ENCODE assay signal across 8 cellular contexts in the genomic region with DNA sequence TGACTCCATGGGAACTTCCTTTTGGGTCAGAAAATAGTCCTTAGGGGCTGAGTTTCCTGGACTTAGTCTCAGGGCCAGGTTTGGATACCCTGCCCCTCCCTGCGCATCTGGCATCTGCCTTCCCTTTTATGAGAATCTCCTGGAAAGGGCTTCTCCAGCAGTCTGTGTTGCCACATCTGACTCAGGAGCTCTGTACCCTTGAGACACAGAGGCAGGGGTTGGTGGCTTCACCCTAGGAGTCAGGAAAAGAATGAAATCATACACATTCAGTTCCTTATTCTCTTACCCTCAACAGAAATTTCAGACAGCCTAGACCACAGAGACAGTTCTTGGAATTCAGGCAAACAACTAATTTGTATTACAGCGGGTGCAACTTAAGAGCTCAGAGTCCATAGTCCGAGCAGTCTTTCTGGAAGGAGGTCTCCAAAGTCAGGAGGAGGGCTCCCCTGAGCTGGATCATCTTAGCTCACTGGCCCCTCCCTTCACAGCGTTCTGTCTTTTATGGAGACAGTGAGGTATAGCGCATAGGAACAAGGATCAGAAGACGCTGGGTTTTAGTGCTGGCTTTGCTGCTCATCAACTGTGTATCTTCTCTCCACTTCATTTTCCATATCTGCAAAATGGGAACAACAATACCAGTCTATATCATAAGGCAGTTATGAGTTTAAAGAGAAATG. TPM values are rescaled to one million over a fixed set of nuclear protein-coding genes. Genes with fewer than 3 reads are reported as not detected.
DNase-seq lines count a peak whose midpoint lies in the region; ATAC-seq and TF ChIP-seq lines count a peak whose summit lies in the region.

No MANE protein-coding gene starts in this region.

- H3K9me3 ChIP-seq in ascending aorta = no peaks in the 10 kb centered on the region
- H3K9me3 ChIP-seq in left lung = no peaks in the 10 kb centered on the region
- no peaks in the 10 kb centered on the region for H3K9me3 ChIP-seq in upper lobe of right lung

- intact Hi-C loops in ascending aorta (cut with DNase I) = loop anchor here (5.0 kb wide), 1 partner anchor 89 kb away; the partner anchor contains the start of gene VCL
- intact Hi-C loops in left lung (cut with DNase I) = no loop called here
- intact Hi-C loops in upper lobe of right lung (cut with DNase I) = no loop called here

- H3K36me3 ChIP-seq in ascending aorta (no peaks in the 10 kb centered on the region), left lung (no peaks in the 10 kb centered on the region), upper lobe of right lung (no peaks in the 10 kb centered on the region)

- CTCF ChIA-PET in activated naive CD4-positive, alpha-beta T cell treated with anti-CD3 and anti-CD28 coated beads, Interleukin-2, amount 10 ng/mL, durations not matched to agents 7 days and 5 days (lab: Charles Lee) = interaction anchor here (0.7 to 2.9 kb wide), 3 partner anchors 9 to 866 kb away, joined by 3 to 13 read pairs (median 4); no protein-coding TSS in a partner anchor

- peaks cover 86% of the 10 kb centered on the region for H3K27me3 Mint-ChIP-seq in activated naive CD4-positive, alpha-beta T cell treated with anti-CD3 and anti-CD28 coated beads, Interleukin-2, amount 10 ng/mL, durations not matched to agents 7 days and 5 days
- peaks cover 35% of the 10 kb centered on the region for H3K27me3 Mint-ChIP-seq in mesothelial cell of epicardium (ENCODE audit: low read depth)

- H3K4me1 Mint-ChIP-seq in activated naive CD4-positive, alpha-beta T cell treated with anti-CD3 and anti-CD28 coated beads, Interleukin-2, amount 10 ng/mL, durations not matched to agents 7 days and 5 days = peaks cover 46% of the 10 kb centered on the region
- H3K4me1 Mint-ChIP-seq in mesothelial cell of epicardium = peaks cover 28% of the 10 kb centered on the region

- no peak for TF ChIP-seq CTCF in ascending aorta (IDR thresholded peaks at IDR 0.05)
- TF ChIP-seq CTCF in left lung (IDR thresholded peaks at IDR 0.05) = no peak
- TF ChIP-seq CTCF in upper lobe of right lung (IDR thresholded peaks at IDR 0.05) = no peak
- TF ChIP-seq CTCF in mesothelial cell of epicardium (IDR thresholded peaks at IDR 0.05; ENCODE audit: unreplicated experiment) = no peak

- no peaks in the 10 kb centered on the region for H3K27me3 ChIP-seq in ascending aorta
- peaks cover 0 to 26% of the 10 kb centered on the region in 2 donors for H3K27me3 ChIP-seq in left lung
- peaks cover 5% of the 10 kb centered on the region for H3K27me3 ChIP-seq in upper lobe of right lung

- H3K4me3 ChIP-seq in ascending aorta (no peak overlapping the region), left lung (no peak overlapping the region), upper lobe of right lung (no peak overlapping the region)

- no peaks in the 10 kb centered on the region for H3K36me3 Mint-ChIP-seq in activated naive CD4-positive, alpha-beta T cell treated with anti-CD3 and anti-CD28 coated beads, Interleukin-2, amount 10 ng/mL, durations not matched to agents 7 days and 5 days
- H3K36me3 Mint-ChIP-seq in mesothelial cell of epicardium = no peaks in the 10 kb centered on the region

- ATAC-seq in left lung (peak; percentile 23), upper lobe of right lung (peak; percentile 52), SK-N-SH treated with all-trans-retinoic acid at 6 μM for 48 hours (no peak)

- H3K27ac Mint-ChIP-seq in activated naive CD4-positive, alpha-beta T cell treated with anti-CD3 and anti-CD28 coated beads, Interleukin-2, amount 10 ng/mL, durations not matched to agents 7 days and 5 days = no peak overlapping the region
- H3K27ac Mint-ChIP-seq in mesothelial cell of epicardium = no peak overlapping the region

- peak overlapping the region; percentile 21 for H3K4me3 Mint-ChIP-seq in activated naive CD4-positive, alpha-beta T cell treated with anti-CD3 and anti-CD28 coated beads, Interleukin-2, amount 10 ng/mL, durations not matched to agents 7 days and 5 days
- no peak overlapping the region for H3K4me3 Mint-ChIP-seq in mesothelial cell of epicardium

- H3K9me3 Mint-ChIP-seq in activated naive CD4-positive, alpha-beta T cell treated with anti-CD3 and anti-CD28 coated beads, Interleukin-2, amount 10 ng/mL, durations not matched to agents 7 days and 5 days = no peaks in the 10 kb centered on the region
- H3K9me3 Mint-ChIP-seq in mesothelial cell of epicardium = no peaks in the 10 kb centered on the region

- H3K4me1 ChIP-seq in ascending aorta (peaks cover 0 to 35% of the 10 kb centered on the region in 2 donors), left lung (peaks cover 34 to 77% of the 10 kb centered on the region in 2 donors), upper lobe of right lung (peaks cover 43% of the 10 kb centered on the region)

- H3K27ac ChIP-seq in ascending aorta (peak overlapping the region; percentile 81 to 85), left lung (peak overlapping the region; percentile 85 to 86), upper lobe of right lung (peak overlapping the region; percentile 72)

- no peak for DNase-seq in activated naive CD4-positive, alpha-beta T cell treated with anti-CD3 and anti-CD28 coated beads, Interleukin-2, amount 10 ng/mL, durations not matched to agents 7 days and 5 days
- DNase-seq in activated naive CD4-positive, alpha-beta T cell (lab: John Stamatoyannopoulos, UW) = no peak
- DNase-seq in ascending aorta (ENCODE audit: low spot score in 2 of 2) (peak; percentile 56 to 84), left lung (peak in 1 of 2 donors; percentile 76), upper lobe of right lung (no peak), mesothelial cell of epicardium (ENCODE audit: low spot score in 2 of 2, unreplicated experiment in 2 of 2) (no peak)
- DNase-seq in activated CD4-positive, alpha-beta T cell treated with anti-CD3 and anti-CD28 coated beads for 48 hours = no peak

TF ChIP-seq in SK-N-SH treated with all-trans-retinoic acid at 6 μM for 48 hours, 23 proteins besides CTCF, POLR2A, EP300 and RAD21 (continues in another document):
- TF ChIP-seq TOX (CRISPR knock-in tag; IDR thresholded peaks at IDR 0.05; ENCODE audit: borderline replicate concordance) (no peak), OSR1 (CRISPR knock-in tag; IDR thresholded peaks at IDR 0.05) (no peak), ISL1 (CRISPR knock-in tag; IDR thresholded peaks at IDR 0.05) (no peak), BACH2 (CRISPR knock-in tag; IDR thresholded peaks at IDR 0.05; ENCODE audit: borderline replicate concordance) (no peak), ARNTL (CRISPR knock-in tag; IDR thresholded peaks at IDR 0.05; ENCODE audit: borderline replicate concordance, low read depth) (no peak), PPARA (CRISPR knock-in tag; IDR thresholded peaks at IDR 0.05; ENCODE audit: borderline replicate concordance) (no peak), TCF4 (CRISPR knock-in tag; IDR thresholded peaks at IDR 0.05; ENCODE audit: borderline replicate concordance) (no peak), ZC3H10 (CRISPR knock-in tag; IDR thresholded peaks at IDR 0.05) (no peak)
- TF ChIP-seq, protein P1, sequence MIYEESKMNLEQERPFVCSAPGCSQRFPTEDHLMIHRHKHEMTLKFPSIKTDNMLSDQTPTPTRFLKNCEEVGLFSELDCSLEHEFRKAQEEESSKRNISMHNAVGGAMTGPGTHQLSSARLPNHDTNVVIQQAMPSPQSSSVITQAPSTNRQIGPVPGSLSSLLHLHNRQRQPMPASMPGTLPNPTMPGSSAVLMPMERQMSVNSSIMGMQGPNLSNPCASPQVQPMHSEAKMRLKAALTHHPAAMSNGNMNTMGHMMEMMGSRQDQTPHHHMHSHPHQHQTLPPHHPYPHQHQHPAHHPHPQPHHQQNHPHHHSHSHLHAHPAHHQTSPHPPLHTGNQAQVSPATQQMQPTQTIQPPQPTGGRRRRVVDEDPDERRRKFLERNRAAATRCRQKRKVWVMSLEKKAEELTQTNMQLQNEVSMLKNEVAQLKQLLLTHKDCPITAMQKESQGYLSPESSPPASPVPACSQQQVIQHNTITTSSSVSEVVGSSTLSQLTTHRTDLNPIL (CRISPR knock-in tag; IDR thresholded peaks at IDR 0.05; ENCODE audit: low read depth) = no peak
- TF ChIP-seq, protein P2, sequence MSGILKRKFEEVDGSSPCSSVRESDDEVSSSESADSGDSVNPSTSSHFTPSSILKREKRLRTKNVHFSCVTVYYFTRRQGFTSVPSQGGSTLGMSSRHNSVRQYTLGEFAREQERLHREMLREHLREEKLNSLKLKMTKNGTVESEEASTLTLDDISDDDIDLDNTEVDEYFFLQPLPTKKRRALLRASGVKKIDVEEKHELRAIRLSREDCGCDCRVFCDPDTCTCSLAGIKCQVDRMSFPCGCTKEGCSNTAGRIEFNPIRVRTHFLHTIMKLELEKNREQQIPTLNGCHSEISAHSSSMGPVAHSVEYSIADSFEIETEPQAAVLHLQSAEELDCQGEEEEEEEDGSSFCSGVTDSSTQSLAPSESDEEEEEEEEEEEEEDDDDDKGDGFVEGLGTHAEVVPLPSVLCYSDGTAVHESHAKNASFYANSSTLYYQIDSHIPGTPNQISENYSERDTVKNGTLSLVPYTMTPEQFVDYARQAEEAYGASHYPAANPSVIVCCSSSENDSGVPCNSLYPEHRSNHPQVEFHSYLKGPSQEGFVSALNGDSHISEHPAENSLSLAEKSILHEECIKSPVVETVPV (CRISPR knock-in tag; IDR thresholded peaks at IDR 0.05) = no peak

RNA-seq across cellular contexts. Expression of gene PLAU, which starts 3.0 kb away (rescaled TPM):
- 1.5 TPM for total RNA-seq in ascending aorta
- 10 to 100 TPM; 26.6 to 29.0 TPM for total RNA-seq in left lung
- total RNA-seq in upper lobe of right lung = 16.8 TPM
- 3.4 to 5.1 TPM (median 4.7 TPM) in 3 replicates for total RNA-seq in mesothelial cell of epicardium

RNA-seq across cellular contexts. Expression of gene CAMK2G, which starts 33.6 kb away (rescaled TPM):
- 60.3 TPM for total RNA-seq in ascending aorta
- total RNA-seq in left lung = 10 to 100 TPM; 28.9 to 36.6 TPM
- total RNA-seq in upper lobe of right lung = 36.2 TPM
- total RNA-seq in mesothelial cell of epicardium = 27.3 to 28.3 TPM (median 27.8 TPM) in 3 replicates

Comparison
In these comparisons a context has a peak if more than half of its experiments do, and no peak if none do; other contexts are left out.
1. DNase-seq: peak in ascending aorta (2 of 2); none in activated naive CD4-positive, alpha-beta T cell treated with anti-CD3 and anti-CD28 coated beads, Interleukin-2, amount 10 ng/mL, durations not matched to agents 7 days and 5 days (single experiment), activated naive CD4-positive, alpha-beta T cell (0 of 4), upper lobe of right lung (single experiment), mesothelial cell of epicardium (0 of 2) and activated CD4-positive, alpha-beta T cell treated with anti-CD3 and anti-CD28 coated beads for 48 hours (single experiment).
2. Peak in every context shown above with its lines, with median percentiles within 50 percentile points of each other: H3K27ac ChIP-seq.